Comparison of ENCODE assay signal across 1 cellular context in genomic region chr18:680392-680791, GRCh38.
TF ChIP-seq lines count a peak whose summit lies in the region.

No MANE protein-coding gene starts in this region.

TF ChIP-seq in K562, 482 proteins besides CTCF, POLR2A, EP300 and RAD21:
- TF ChIP-seq, protein P1, sequence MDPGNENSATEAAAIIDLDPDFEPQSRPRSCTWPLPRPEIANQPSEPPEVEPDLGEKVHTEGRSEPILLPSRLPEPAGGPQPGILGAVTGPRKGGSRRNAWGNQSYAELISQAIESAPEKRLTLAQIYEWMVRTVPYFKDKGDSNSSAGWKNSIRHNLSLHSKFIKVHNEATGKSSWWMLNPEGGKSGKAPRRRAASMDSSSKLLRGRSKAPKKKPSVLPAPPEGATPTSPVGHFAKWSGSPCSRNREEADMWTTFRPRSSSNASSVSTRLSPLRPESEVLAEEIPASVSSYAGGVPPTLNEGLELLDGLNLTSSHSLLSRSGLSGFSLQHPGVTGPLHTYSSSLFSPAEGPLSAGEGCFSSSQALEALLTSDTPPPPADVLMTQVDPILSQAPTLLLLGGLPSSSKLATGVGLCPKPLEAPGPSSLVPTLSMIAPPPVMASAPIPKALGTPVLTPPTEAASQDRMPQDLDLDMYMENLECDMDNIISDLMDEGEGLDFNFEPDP (CRISPR knock-in tag; IDR thresholded peaks at IDR 0.05): no peak
- TF ChIP-seq ZNF384 (IDR thresholded peaks at IDR 0.05; ENCODE audit: low read depth, low read length): 0 out of 2 replicates have a peak, but pooled peaks have one; percentile 17
